Comparison of ENCODE assay signal across 8 cellular contexts in genomic region chr21:43810505-43811261, GRCh38. TPM values are rescaled to one million over a fixed set of nuclear protein-coding genes. Genes with fewer than 3 reads are reported as not detected.
A peak's percentile ranks its signal among the peaks of the same experiment; 100 is the strongest.
DNase-seq lines count a peak whose midpoint lies in the region; ATAC-seq and TF ChIP-seq lines count a peak whose summit lies in the region.

No MANE protein-coding gene starts in this region.

- H3K9ac ChIP-seq in KMS-11 (no peak overlapping the region; the same call in 1 of the 2 replicates), neural progenitor cell (no peak overlapping the region)

- TF ChIP-seq POLR2A in Peyer's patch (IDR thresholded peaks at IDR 0.05) (no peak), stomach (IDR thresholded peaks at IDR 0.05) (no peak)

- H3K27ac Mint-ChIP-seq in neural progenitor cell: peak overlapping the region; percentile 46

- H3K36me3 ChIP-seq in KMS-11 (ENCODE audit: insufficient read depth) (no peaks in the 10 kb centered on the region), Peyer's patch (no peaks in the 10 kb centered on the region), neural progenitor cell (no peaks in the 10 kb centered on the region), stomach (peaks cover 0 to 12% (median 3%) of the 10 kb centered on the region in 4 donors)

- 11 to 18% (median 15%) methylated on average over 14 to 23 of the region's 23 CpGs for WGBS in stomach, 5 donors

- DNase-seq in Peyer's patch: peak; percentile 83 to 94 (median 94)
- DNase-seq in activated T-helper 1 cell treated with Interleukin-2 at 50 U/mL for 16 hours (ENCODE audit: low read depth): peak; percentile 69
- peak; percentile 59 for DNase-seq in fibroblast of mammary gland (ENCODE audit: low read depth)
- DNase-seq in neural progenitor cell (ENCODE audit: low spot score): peak; percentile 88
- peak; percentile 94 for DNase-seq in stomach

- H4K20me1 ChIP-seq in KMS-11 (ENCODE audit: insufficient read depth) (no peaks in the 10 kb centered on the region), neural progenitor cell (ENCODE audit: low read depth) (no peaks in the 10 kb centered on the region)

- ATAC-seq in GM19467 (IDR thresholded peaks at IDR 0.05; ENCODE audit: unreplicated experiment): peak; percentile 46

- H3K9me3 Mint-ChIP-seq in neural progenitor cell: no peaks in the 10 kb centered on the region

- peaks cover 9% of the 10 kb centered on the region for H3F3A ChIP-seq in neural progenitor cell (ENCODE audit: low read depth)

- H3K79me2 ChIP-seq in KMS-11 (ENCODE audit: insufficient read depth, low read depth): no peaks in the 10 kb centered on the region
- H3K79me2 ChIP-seq in neural progenitor cell (ENCODE audit: low read depth): no peaks in the 10 kb centered on the region

- H3K4me3 Mint-ChIP-seq in neural progenitor cell: no peak overlapping the region

- H3K4me1 ChIP-seq in KMS-11 (ENCODE audit: low read depth, poor library complexity, severe bottlenecking) (peaks cover 13% of the 10 kb centered on the region), Peyer's patch (peaks cover 0 to 21% (median 11%) of the 10 kb centered on the region in 4 donors), neural progenitor cell (peaks cover 18% of the 10 kb centered on the region), stomach (peaks cover 24 to 47% (median 39%) of the 10 kb centered on the region in 4 donors)

- peak overlapping the region; percentile 17; the same call in 1 of the 2 replicates for H3K4me2 ChIP-seq in KMS-11
- peak overlapping the region; percentile 56 for H3K4me2 ChIP-seq in neural progenitor cell

- TF ChIP-seq EP300 in stomach (IDR thresholded peaks at IDR 0.05): no peak

- TF ChIP-seq CTCF in C4-2B (conservative IDR thresholded peaks at IDR 0.05) (peak; percentile 96), KMS-11 (conservative IDR thresholded peaks at IDR 0.05; ENCODE audit: low read depth, low read length) (peak; percentile 97), Peyer's patch (IDR thresholded peaks at IDR 0.05) (peak; percentile 92 to 99 (median 96)), fibroblast of mammary gland (conservative IDR thresholded peaks at IDR 0.05; ENCODE audit: control insufficient read depth, insufficient read depth, low read depth, low read length) (peak; percentile 85), neural progenitor cell (IDR thresholded peaks at IDR 0.05) (peak; percentile 92), stomach (IDR thresholded peaks at IDR 0.05) (peak in 6 of 7 experiments; percentile 21 to 98 (median 96))

- no peaks in the 10 kb centered on the region for H3K27me3 ChIP-seq in KMS-11 (ENCODE audit: insufficient read depth, low read depth)
- H3K27me3 ChIP-seq in Peyer's patch: no peaks in the 10 kb centered on the region
- no peaks in the 10 kb centered on the region for H3K27me3 ChIP-seq in neural progenitor cell
- H3K27me3 ChIP-seq in stomach: no peaks in the 10 kb centered on the region

- peaks cover under 1% of the 10 kb centered on the region for H3K36me3 Mint-ChIP-seq in neural progenitor cell

- 0 out of 2 replicates have a peak overlapping the region, but pooled peaks have one; percentile 2 for H2AFZ ChIP-seq in KMS-11 (ENCODE audit: low read depth)
- H2AFZ ChIP-seq in neural progenitor cell (replicated peaks): peak overlapping the region; percentile 57

- peaks cover 9% of the 10 kb centered on the region for H3K4me1 Mint-ChIP-seq in neural progenitor cell

- H3K9me3 ChIP-seq in Peyer's patch (no peaks in the 10 kb centered on the region), neural progenitor cell (ENCODE audit: low read depth) (no peaks in the 10 kb centered on the region), stomach (no peaks in the 10 kb centered on the region)

- H3K4me3 ChIP-seq in KMS-11 (IDR thresholded peaks at IDR 0.05; ENCODE audit: insufficient read depth, low read depth, low read length) (no peak overlapping the region), Peyer's patch (no peak overlapping the region), fibroblast of mammary gland (ENCODE audit: control insufficient read depth, low read depth, low read length) (no peak overlapping the region), neural progenitor cell (no peak overlapping the region), stomach (peak overlapping the region in 1 of 4 donors; percentile 4)

- H3K27ac ChIP-seq in C4-2B: peak overlapping the region; percentile 4; the same call in 1 of the 2 replicates
- no peak overlapping the region for H3K27ac ChIP-seq in KMS-11
- H3K27ac ChIP-seq in Peyer's patch: no peak overlapping the region
- H3K27ac ChIP-seq in neural progenitor cell: no peak overlapping the region
- no peak overlapping the region for H3K27ac ChIP-seq in stomach

- intact Hi-C loops in stomach (cut with DNase I; ENCODE audit: low total_unique reads): no loop called here

- H3K27me3 Mint-ChIP-seq in neural progenitor cell (ENCODE audit: insufficient read depth, low read depth): peaks cover 8% of the 10 kb centered on the region

RNA-seq across cellular contexts. Expression of gene RRP1, which starts 21.3 kb away (rescaled TPM):
- total RNA-seq in Peyer's patch (10 to 100 TPM; 11.1 to 32.2 (median 12.9) TPM), neural progenitor cell (ENCODE audit: low replicate concordance) (18.4 and 32.5 TPM in 2 replicates), stomach (10 to 100 TPM; 11.9 to 25.6 (median 18.2) TPM)
- polyA plus RNA-seq in stomach: 10 to 100 TPM; 10.6 to 17.2 (median 15.6) TPM

RNA-seq across cellular contexts. Expression of gene CSTB, which starts 34.6 kb away (rescaled TPM):
- total RNA-seq in Peyer's patch (10 to 100 TPM in 3 of 4 donors, 1 to 10 TPM in 1; 7.4 to 16.1 (median 13.3) TPM), neural progenitor cell (ENCODE audit: low replicate concordance) (7.1 and 8.5 TPM in 2 replicates), stomach (10 to 100 TPM in 3 of 5 donors, 1 to 10 TPM in 1, under 1 TPM in 1; 0.58 to 36.4 (median 13.0) TPM)
- polyA plus RNA-seq in stomach: 100 to 1,000 TPM in 1 of 3 donors, 10 to 100 TPM in 2; 82.5 to 403 (median 97.0) TPM

RNA-seq across cellular contexts. Expression of gene AGPAT3, which starts 54.3 kb away (rescaled TPM):
- total RNA-seq in Peyer's patch: 100 to 1,000 TPM in 3 of 4 donors, 10 to 100 TPM in 1; 63.5 to 225 (median 161) TPM
- 7.8 and 8.7 TPM in 2 replicates for total RNA-seq in neural progenitor cell (ENCODE audit: low replicate concordance)
- 10 to 100 TPM; 35.0 to 83.1 (median 41.5) TPM for total RNA-seq in stomach
- 10 to 100 TPM in 2 of 3 donors, 1 to 10 TPM in 1; 9.9 to 16.1 (median 10.4) TPM for polyA plus RNA-seq in stomach
